ENCODE assay signal across 8 cellular contexts in genomic region chr6:127341471-127342202, GRCh38. TPM values are rescaled to one million over a fixed set of nuclear protein-coding genes. Genes with fewer than 3 reads are reported as not detected.
DNase-seq lines count a peak whose midpoint lies in the region; ATAC-seq and TF ChIP-seq lines count a peak whose summit lies in the region.

No MANE protein-coding gene starts in this region.

- H3K27ac ChIP-seq in MM.1S (ENCODE audit: low read length) (no peak overlapping the region), hepatocyte (peak overlapping the region; percentile 91)

- WGBS in hepatocyte (ENCODE audit: low lambda C conversion rate, missing lambda C conversion rate): 66% methylated on average over 9 of the region's 9 CpGs

- no peaks in the 10 kb centered on the region for H3K27me3 Mint-ChIP-seq in stimulated activated naive CD8-positive, alpha-beta T cell treated with anti-CD3 and anti-CD28 coated beads, Interleukin-15, amount 100 ng/mL, for 72 hours

- no peak overlapping the region for H3K4me3 Mint-ChIP-seq in stimulated activated naive CD8-positive, alpha-beta T cell treated with anti-CD3 and anti-CD28 coated beads, Interleukin-15, amount 100 ng/mL, for 72 hours

- H4K20me1 ChIP-seq in MM.1S (ENCODE audit: insufficient read depth, low read length) (no peaks in the 10 kb centered on the region), hepatocyte (ENCODE audit: insufficient read depth, poor library complexity, severe bottlenecking) (peaks cover 41% of the 10 kb centered on the region)

- peaks cover 3% of the 10 kb centered on the region; the same call in 1 of the 2 replicates for H3F3A ChIP-seq in MM.1S (ENCODE audit: insufficient read depth, low read length)

- H3K27me3 ChIP-seq in MM.1S (replicated peaks; ENCODE audit: insufficient read depth, low read length) (no peaks in the 10 kb centered on the region), hepatocyte (no peaks in the 10 kb centered on the region)

- no peaks in the 10 kb centered on the region for H3K9me3 Mint-ChIP-seq in stimulated activated naive CD8-positive, alpha-beta T cell treated with anti-CD3 and anti-CD28 coated beads, Interleukin-15, amount 100 ng/mL, for 72 hours

- H3K9me2 ChIP-seq in MM.1S (replicated peaks; ENCODE audit: insufficient read depth, low read length) (no peaks in the 10 kb centered on the region), hepatocyte (replicated peaks; ENCODE audit: insufficient read depth) (no peaks in the 10 kb centered on the region)

- H3K79me2 ChIP-seq in MM.1S (ENCODE audit: low read length) (peaks cover 70% of the 10 kb centered on the region), hepatocyte (peaks cover 90% of the 10 kb centered on the region)

- no peak overlapping the region for H3K27ac Mint-ChIP-seq in stimulated activated naive CD8-positive, alpha-beta T cell treated with anti-CD3 and anti-CD28 coated beads, Interleukin-15, amount 100 ng/mL, for 72 hours

- H3K4me1 ChIP-seq in MM.1S (ENCODE audit: low read length) (peaks cover 5% of the 10 kb centered on the region; the same call in 1 of the 2 replicates), hepatocyte (ENCODE audit: insufficient read depth) (peaks cover 33% of the 10 kb centered on the region)

- H3K9me3 ChIP-seq in MM.1S (replicated peaks; ENCODE audit: insufficient read depth, low read length) (no peaks in the 10 kb centered on the region), hepatocyte (ENCODE audit: low read depth) (no peaks in the 10 kb centered on the region)

- H3K4me3 ChIP-seq in MM.1S (ENCODE audit: low read length) (peak overlapping the region; percentile 89), hepatocyte (peak overlapping the region; percentile 89)

- peak overlapping the region; percentile 79; the same call in 1 of the 2 replicates for H3K9ac ChIP-seq in MM.1S (ENCODE audit: low read length)

- peaks cover 23% of the 10 kb centered on the region for H3K4me1 Mint-ChIP-seq in stimulated activated naive CD8-positive, alpha-beta T cell treated with anti-CD3 and anti-CD28 coated beads, Interleukin-15, amount 100 ng/mL, for 72 hours

- DNase-seq in CD1c-positive myeloid dendritic cell (ENCODE audit: extremely low spot score): peak; percentile 61
- peak; percentile 8 for DNase-seq in MM.1S
- no peak for DNase-seq in hepatocyte (ENCODE audit: low spot score)
- no peak for DNase-seq in DMS79 (lab: John Stamatoyannopoulos, UW)
- no peak for DNase-seq in stimulated activated naive CD8-positive, alpha-beta T cell treated with anti-CD3 and anti-CD28 coated beads, Interleukin-15, amount 100 ng/mL, for 72 hours
- no peak for DNase-seq in NCI-H1694 treated with DMSO at 0.1 percent for 48 hours (lab: John Stamatoyannopoulos, UW)
- DNase-seq in NCI-H1105 (lab: John Stamatoyannopoulos, UW): no peak

- peak; percentile 36 for ATAC-seq in GM21447 (IDR thresholded peaks at IDR 0.05; ENCODE audit: unreplicated experiment)
- no peak for ATAC-seq in stimulated activated naive CD8-positive, alpha-beta T cell treated with anti-CD3 and anti-CD28 coated beads, Interleukin-15, amount 100 ng/mL, for 72 hours

- H3K4me2 ChIP-seq in MM.1S (ENCODE audit: low read depth, low read length) (peak overlapping the region; percentile 82), hepatocyte (peak overlapping the region; percentile 88)

- TF ChIP-seq CTCF in MM.1S (IDR thresholded peaks at IDR 0.05; ENCODE audit: low read length) (no peak), hepatocyte (IDR thresholded peaks at IDR 0.05; ENCODE audit: poor library complexity) (no peak)

- H3K36me3 ChIP-seq in MM.1S (replicated peaks; ENCODE audit: insufficient read depth, low read length) (no peaks in the 10 kb centered on the region), hepatocyte (replicated peaks; ENCODE audit: insufficient read depth, low read depth) (no peaks in the 10 kb centered on the region)

- no peak overlapping the region for H2AFZ ChIP-seq in MM.1S (ENCODE audit: low read length)
- H2AFZ ChIP-seq in hepatocyte: no peak overlapping the region

RNA-seq across cellular contexts. Expression of gene ECHDC1, which starts 1.8 kb away (rescaled TPM):
- total RNA-seq in hepatocyte: 90.5 and 96.1 TPM in 2 replicates
- 60.7 and 61.4 TPM in 2 replicates for polyA plus RNA-seq in hepatocyte

Comparison
In these comparisons a context has a peak if more than half of its experiments do, and no peak if none do; other contexts are left out.
1. DNase-seq: peak in CD1c-positive myeloid dendritic cell (single experiment) and MM.1S (single experiment); none in hepatocyte (single experiment), DMS79 (single experiment), stimulated activated naive CD8-positive, alpha-beta T cell treated with anti-CD3 and anti-CD28 coated beads, Interleukin-15, amount 100 ng/mL, for 72 hours (0 of 2), NCI-H1694 treated with DMSO at 0.1 percent for 48 hours (single experiment) and NCI-H1105 (single experiment).